21 cellular contexts compared by ENCODE assay signal in the genomic region with DNA sequence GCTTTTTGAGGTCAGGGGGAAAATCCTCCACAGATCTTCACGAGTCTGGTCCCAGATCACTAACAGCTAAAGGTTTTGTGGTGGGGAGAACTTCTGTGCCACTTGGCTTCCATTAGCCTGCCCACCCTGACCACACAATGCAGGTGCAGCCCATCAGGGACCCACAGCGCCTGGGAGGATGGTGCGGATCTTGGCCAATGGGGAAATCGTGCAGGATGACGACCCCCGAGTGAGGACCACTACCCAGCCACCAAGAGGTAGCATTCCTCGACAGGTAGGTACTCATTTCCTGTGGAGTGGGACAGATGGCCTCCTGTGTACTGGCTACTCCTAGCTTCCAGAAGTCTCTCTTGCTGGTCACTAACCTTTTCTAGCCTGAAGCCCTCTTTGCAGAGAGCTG. TPM values are rescaled to one million over a fixed set of nuclear protein-coding genes. Genes with fewer than 3 reads are reported as not detected.
DNase-seq lines count a peak whose midpoint lies in the region; ATAC-seq and TF ChIP-seq lines count a peak whose summit lies in the region.
"Had no signal": no experiment of that assay in that cellular context is flagged by ENCODE, and none has a peak within 500 bp of the region (broad histone marks: within the 10 kb centered on the region; RNA-seq: fewer than 3 reads in every experiment).

No MANE protein-coding gene starts in this region.

- H3K4me1 ChIP-seq in prostate gland (replicated peaks), result peaks cover 7% of the 10 kb centered on the region
- H3K4me1 ChIP-seq: BLaER1 treated with 17β-estradiol and CSF1 and Interleukin-3, amounts not matched to agents 10 nM and 100 nM; psoas muscle had no signal

- H3K4me3 Mint-ChIP-seq in T-helper 2 cell treated with Interferon-gamma antibody and Interleukin-4, amounts not matched to agents 5 μg/mL and 100 μg/mL, for 36 hours, result peak overlapping the region; percentile 70
- peak overlapping the region; percentile 87 for H3K4me3 Mint-ChIP-seq in CD4-positive, alpha-beta T cell
- peak overlapping the region; percentile 69 for H3K4me3 Mint-ChIP-seq in activated T-helper 2 cell treated with anti-CD3 and anti-CD28 coated beads, Interferon-gamma antibody, Interleukin-2, Interleukin-4, amounts not matched to agents 10 μg/mL and 5 μg/mL and 100 μg/mL, durations not matched to agents 14 hours and 24 hours and 36 hours (ENCODE audit: low read depth)
- peak overlapping the region in 5 of 8 donors; percentile 30 to 81 (median 50) for H3K4me3 Mint-ChIP-seq in naive B cell

- no peaks in the 10 kb centered on the region for H3K36me3 ChIP-seq in prostate gland
- H3K36me3 ChIP-seq: BLaER1 treated with 17β-estradiol and CSF1 and Interleukin-3, amounts not matched to agents 10 nM and 100 nM had no signal

- H3K27ac Mint-ChIP-seq in T-helper 2 cell treated with Interferon-gamma antibody and Interleukin-4, amounts not matched to agents 5 μg/mL and 100 μg/mL, for 36 hours, result no peak overlapping the region
- peak overlapping the region; percentile 67 for H3K27ac Mint-ChIP-seq in CD4-positive, alpha-beta T cell
- no peak overlapping the region for H3K27ac Mint-ChIP-seq in activated T-helper 2 cell treated with anti-CD3 and anti-CD28 coated beads, Interferon-gamma antibody, Interleukin-2, Interleukin-4, amounts not matched to agents 10 μg/mL and 5 μg/mL and 100 μg/mL, durations not matched to agents 14 hours and 24 hours and 36 hours
- peak overlapping the region in 1 of 6 donors; percentile 47 for H3K27ac Mint-ChIP-seq in naive B cell

- no peak overlapping the region for H3K4me3 ChIP-seq in prostate gland
- H3K4me3 ChIP-seq: BLaER1 treated with 17β-estradiol and CSF1 and Interleukin-3, amounts not matched to agents 10 nM and 100 nM; body of pancreas; psoas muscle had no signal

- no peak for TF ChIP-seq POLR2A in prostate gland (IDR thresholded peaks at IDR 0.05)

- TF ChIP-seq CTCF in CD4-positive, alpha-beta T cell (IDR thresholded peaks at IDR 0.05), result no peak
- TF ChIP-seq CTCF in prostate gland (IDR thresholded peaks at IDR 0.05), result no peak

- intact Hi-C loops in CD4-positive, alpha-beta T cell (cut with DNase I, micrococcal nuclease), result loop anchor here (2.0 to 10.0 kb wide), 3 partner anchors 67 to 1867 kb away; no protein-coding TSS in a partner anchor
- intact Hi-C loops in activated T-helper 2 cell treated with anti-CD3 and anti-CD28 coated beads, Interferon-gamma antibody, Interleukin-2, Interleukin-4, amounts not matched to agents 10 μg/mL and 5 μg/mL and 100 μg/mL, durations not matched to agents 14 hours and 24 hours and 36 hours (cut with micrococcal nuclease), result no loop called here
- intact Hi-C loops in prostate gland (cut with DNase I), result no loop called here

- H3K27me3 ChIP-seq in CD4-positive, alpha-beta T cell (ENCODE audit: control insufficient read depth, insufficient read depth, low read length), result no peaks in the 10 kb centered on the region
- H3K27me3 ChIP-seq in prostate gland (replicated peaks; ENCODE audit: insufficient read depth), result no peaks in the 10 kb centered on the region
- H3K27me3 ChIP-seq: BLaER1 treated with 17β-estradiol and CSF1 and Interleukin-3, amounts not matched to agents 10 nM and 100 nM; body of pancreas had no signal

- H3K27ac ChIP-seq in CD4-positive, alpha-beta T cell (ENCODE audit: low read depth, low read length), result no peak overlapping the region
- H3K27ac ChIP-seq in prostate gland, result no peak overlapping the region
- H3K27ac ChIP-seq: BLaER1 treated with 17β-estradiol and CSF1 and Interleukin-3, amounts not matched to agents 10 nM and 100 nM; body of pancreas; psoas muscle had no signal

- no peaks in the 10 kb centered on the region for H3K27me3 Mint-ChIP-seq in T-helper 2 cell treated with Interferon-gamma antibody and Interleukin-4, amounts not matched to agents 5 μg/mL and 100 μg/mL, for 36 hours (ENCODE audit: low read depth)
- H3K27me3 Mint-ChIP-seq in CD4-positive, alpha-beta T cell, result no peaks in the 10 kb centered on the region
- H3K27me3 Mint-ChIP-seq in activated T-helper 2 cell treated with anti-CD3 and anti-CD28 coated beads, Interferon-gamma antibody, Interleukin-2, Interleukin-4, amounts not matched to agents 10 μg/mL and 5 μg/mL and 100 μg/mL, durations not matched to agents 14 hours and 24 hours and 36 hours (ENCODE audit: low read depth), result peaks cover 2% of the 10 kb centered on the region
- peaks cover 20 to 59% (median 25%) of the 10 kb centered on the region in 3 donors for H3K27me3 Mint-ChIP-seq in naive B cell

- no peak for ATAC-seq in CD4-positive, alpha-beta T cell (ENCODE audit: poor library complexity)
- ATAC-seq in naive B cell (ENCODE audit: low read depth in 2 of 2), result no peak
- ATAC-seq: body of pancreas, psoas muscle had no signal

- CTCF ChIA-PET in CD4-positive, alpha-beta T cell (lab: Charles Lee), result no interaction called here

- DNase-seq in T-helper 2 cell treated with Interferon-gamma antibody and Interleukin-4, amounts not matched to agents 5 μg/mL and 100 μg/mL, for 36 hours (ENCODE audit: low spot score), result no peak
- DNase-seq in T-helper 2 cell (no peak), naive B cell (no peak), prostate gland (ENCODE audit: low spot score) (no peak), LoVo (ENCODE audit: low spot score) (no peak)
- DNase-seq in CD4-positive, alpha-beta T cell, result no peak
- DNase-seq in activated T-helper 2 cell treated with anti-CD3 and anti-CD28 coated beads, Interferon-gamma antibody, Interleukin-2, Interleukin-4, amounts not matched to agents 10 μg/mL and 5 μg/mL and 100 μg/mL, durations not matched to agents 14 hours and 24 hours and 36 hours (ENCODE audit: low spot score), result peak; percentile 7
- DNase-seq in NK-92 treated with Interleukin-12 subunit alpha and Interleukin-12 subunit beta, amount 100 ng/mL, for 24 hours (lab: John Stamatoyannopoulos, UW), result no peak
- DNase-seq: 8988T; activated CD4-positive, alpha-beta T cell treated with anti-CD3 and anti-CD28 coated beads for 1 hour; activated effector memory CD4-positive, alpha-beta T cell treated with anti-CD3 and anti-CD28 coated beads, Interleukin-2, amount 50 U/mL, for 16 hours; body of pancreas; DMS79; hippocampal formation; MM.1S; NCI-H187 treated with DMSO at 0.1 percent for 48 hours; psoas muscle; stimulated activated naive CD4-positive, alpha-beta T cell had no signal

- H3K9me3 Mint-ChIP-seq in T-helper 2 cell treated with Interferon-gamma antibody and Interleukin-4, amounts not matched to agents 5 μg/mL and 100 μg/mL, for 36 hours, result no peaks in the 10 kb centered on the region
- H3K9me3 Mint-ChIP-seq in CD4-positive, alpha-beta T cell, result no peaks in the 10 kb centered on the region
- H3K9me3 Mint-ChIP-seq in activated T-helper 2 cell treated with anti-CD3 and anti-CD28 coated beads, Interferon-gamma antibody, Interleukin-2, Interleukin-4, amounts not matched to agents 10 μg/mL and 5 μg/mL and 100 μg/mL, durations not matched to agents 14 hours and 24 hours and 36 hours, result no peaks in the 10 kb centered on the region
- H3K9me3 Mint-ChIP-seq in naive B cell, result peaks cover 0 to 15% (median 2%) of the 10 kb centered on the region in 7 donors

- H3K4me1 Mint-ChIP-seq in T-helper 2 cell treated with Interferon-gamma antibody and Interleukin-4, amounts not matched to agents 5 μg/mL and 100 μg/mL, for 36 hours (ENCODE audit: low read depth), result peaks cover 2% of the 10 kb centered on the region
- peaks cover 19% of the 10 kb centered on the region for H3K4me1 Mint-ChIP-seq in CD4-positive, alpha-beta T cell (ENCODE audit: low read depth)
- peaks cover 3% of the 10 kb centered on the region for H3K4me1 Mint-ChIP-seq in activated T-helper 2 cell treated with anti-CD3 and anti-CD28 coated beads, Interferon-gamma antibody, Interleukin-2, Interleukin-4, amounts not matched to agents 10 μg/mL and 5 μg/mL and 100 μg/mL, durations not matched to agents 14 hours and 24 hours and 36 hours (ENCODE audit: low read depth)
- peaks cover 0 to 6% (median 0%) of the 10 kb centered on the region in 3 donors for H3K4me1 Mint-ChIP-seq in naive B cell

- H3K9me3 ChIP-seq in CD4-positive, alpha-beta T cell (ENCODE audit: control insufficient read depth, low read length), result no peaks in the 10 kb centered on the region
- no peaks in the 10 kb centered on the region for H3K9me3 ChIP-seq in prostate gland
- H3K9me3 ChIP-seq: body of pancreas, psoas muscle had no signal

- POLR2A ChIA-PET in CD4-positive, alpha-beta T cell (lab: Charles Lee), result no interaction called here

- WGBS in prostate gland, result 92% methylated on average over 7 of the region's 7 CpGs

- no peaks in the 10 kb centered on the region for H3K36me3 Mint-ChIP-seq in T-helper 2 cell treated with Interferon-gamma antibody and Interleukin-4, amounts not matched to agents 5 μg/mL and 100 μg/mL, for 36 hours (ENCODE audit: low read depth)
- H3K36me3 Mint-ChIP-seq in CD4-positive, alpha-beta T cell (ENCODE audit: low read depth), result peaks cover 14% of the 10 kb centered on the region
- H3K36me3 Mint-ChIP-seq in activated T-helper 2 cell treated with anti-CD3 and anti-CD28 coated beads, Interferon-gamma antibody, Interleukin-2, Interleukin-4, amounts not matched to agents 10 μg/mL and 5 μg/mL and 100 μg/mL, durations not matched to agents 14 hours and 24 hours and 36 hours (ENCODE audit: low read depth), result no peaks in the 10 kb centered on the region
- H3K36me3 Mint-ChIP-seq in naive B cell, result no peaks in the 10 kb centered on the region

RNA-seq across cellular contexts. Expression of gene FAM241B, which starts 1.5 kb away (rescaled TPM):
- 10 to 100 TPM; 14.1 to 17.5 TPM for total RNA-seq in CD4-positive, alpha-beta T cell
- 9.3 and 12.1 TPM in 2 replicates for total RNA-seq in activated T-helper 2 cell treated with anti-CD3 and anti-CD28 coated beads, Interferon-gamma antibody, Interleukin-2, Interleukin-4, amounts not matched to agents 10 μg/mL and 5 μg/mL and 100 μg/mL, durations not matched to agents 14 hours and 24 hours and 36 hours
- 1 to 10 TPM in 1 of 6 donors, under 1 TPM in 3, not detected in 2; 0.34 to 1.9 (median 0.54) TPM for polyA plus RNA-seq in naive B cell (ENCODE audit: low read depth in 6 of 6)
- 10 to 100 TPM in 1 of 2 donors, 1 to 10 TPM in 1; 6.8 to 13.4 TPM for total RNA-seq in prostate gland
- total RNA-seq: urinary bladder had no signal

RNA-seq across cellular contexts. Expression of gene NEUROG3, which starts 58.3 kb away (rescaled TPM):
- total RNA-seq in CD4-positive, alpha-beta T cell, result not detected
- total RNA-seq in activated T-helper 2 cell treated with anti-CD3 and anti-CD28 coated beads, Interferon-gamma antibody, Interleukin-2, Interleukin-4, amounts not matched to agents 10 μg/mL and 5 μg/mL and 100 μg/mL, durations not matched to agents 14 hours and 24 hours and 36 hours, result not detected in 2 replicates
- polyA plus RNA-seq in naive B cell (ENCODE audit: low read depth in 6 of 6), result not detected
- not detected for total RNA-seq in prostate gland
- total RNA-seq: body of pancreas, mucosa of gallbladder, psoas muscle, urinary bladder had no signal
- polyA plus RNA-seq: urinary bladder had no signal

Comparison
In these comparisons a context has a peak if more than half of its experiments do, and no peak if none do; other contexts are left out.
1. intact Hi-C loops: an anchor here in CD4-positive, alpha-beta T cell (2.0 to 10.0 kb wide); none called in activated T-helper 2 cell treated with anti-CD3 and anti-CD28 coated beads, Interferon-gamma antibody, Interleukin-2, Interleukin-4, amounts not matched to agents 10 μg/mL and 5 μg/mL and 100 μg/mL, durations not matched to agents 14 hours and 24 hours and 36 hours and prostate gland.